Comparison of ENCODE assay signal across 9 cellular contexts in the genomic region with DNA sequence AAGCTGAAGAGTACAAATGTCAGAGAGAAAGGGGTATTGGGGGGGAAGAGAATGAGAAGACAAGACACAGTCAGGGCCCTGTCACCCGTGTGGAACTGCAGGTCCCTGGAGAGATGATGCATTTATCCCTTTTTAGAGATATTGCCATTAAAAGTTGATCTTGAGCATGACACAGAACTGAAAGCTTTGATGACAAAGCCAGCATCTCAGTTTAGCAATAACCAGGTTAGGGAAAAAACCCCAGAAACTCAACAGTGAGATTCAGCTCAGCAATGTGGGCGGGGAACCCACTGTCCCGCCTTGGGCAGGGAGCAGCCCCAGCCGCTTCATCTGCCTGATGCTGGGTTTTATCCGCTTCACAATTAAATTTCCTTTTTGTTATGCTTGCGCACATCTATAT.
A peak's percentile ranks its signal among the peaks of the same experiment; 100 is the strongest.
DNase-seq lines count a peak whose midpoint lies in the region; ATAC-seq and TF ChIP-seq lines count a peak whose summit lies in the region.
"Had no signal": no experiment of that assay in that cellular context is flagged by ENCODE, and none has a peak within 500 bp of the region (broad histone marks: within the 10 kb centered on the region; RNA-seq: fewer than 3 reads in every experiment).

No MANE protein-coding gene starts in this region.

- H3K4me3 ChIP-seq in ACC112 (ENCODE audit: low read depth, low read length) (no peak overlapping the region), fibroblast of mammary gland (ENCODE audit: control insufficient read depth, low read depth, low read length) (no peak overlapping the region), ascending aorta (no peak overlapping the region)

- TF ChIP-seq CTCF in fibroblast of mammary gland (conservative IDR thresholded peaks at IDR 0.05; ENCODE audit: control insufficient read depth, insufficient read depth, low read depth, low read length) = no peak
- TF ChIP-seq CTCF in ascending aorta (IDR thresholded peaks at IDR 0.05) = no peak

- H3K27me3 ChIP-seq in ACC112 (ENCODE audit: insufficient read depth, low read length) (no peaks in the 10 kb centered on the region), ascending aorta (no peaks in the 10 kb centered on the region)

- intact Hi-C loops in ascending aorta (cut with DNase I) = no loop called here

- peak; percentile 40 for DNase-seq in fibroblast of mammary gland (ENCODE audit: low read depth)
- no peak for DNase-seq in ascending aorta (ENCODE audit: low spot score in 2 of 2)
- no peak for DNase-seq in NCI-H1694 (lab: John Stamatoyannopoulos, UW)
- DNase-seq in superior temporal gyrus (ENCODE audit: extremely low spot score) = no peak
- DNase-seq in NCI-H774 (lab: John Stamatoyannopoulos, UW) = no peak
- DNase-seq: EL had no signal

- H3K79me2 ChIP-seq in ACC112 (ENCODE audit: control insufficient read depth, insufficient read depth, low read length, unreplicated experiment) = peaks cover 19% of the 10 kb centered on the region

- H3K27ac ChIP-seq in ACC112 (ENCODE audit: low read depth, low read length) (peak overlapping the region; percentile 92), ascending aorta (no peak overlapping the region)

- no peak overlapping the region for H2AFZ ChIP-seq in ACC112 (ENCODE audit: low read length, unreplicated experiment)

- H3K9me3 ChIP-seq in ascending aorta = no peaks in the 10 kb centered on the region

- ATAC-seq in GM19372 (IDR thresholded peaks at IDR 0.05; ENCODE audit: low read depth, unreplicated experiment) (peak; percentile 71), HG03159 (IDR thresholded peaks at IDR 0.05; ENCODE audit: unreplicated experiment) (peak; percentile 85)

- no peaks in the 10 kb centered on the region for H3K36me3 ChIP-seq in ACC112 (ENCODE audit: insufficient read depth, low read length)
- H3K36me3 ChIP-seq in ascending aorta = no peaks in the 10 kb centered on the region

- H3K4me1 ChIP-seq in ACC112 (ENCODE audit: control insufficient read depth, insufficient read depth, low read length, unreplicated experiment) = peaks cover 50% of the 10 kb centered on the region
- H3K4me1 ChIP-seq in ascending aorta = peaks cover 0 to 15% of the 10 kb centered on the region in 2 donors
